In the genomic region with DNA sequence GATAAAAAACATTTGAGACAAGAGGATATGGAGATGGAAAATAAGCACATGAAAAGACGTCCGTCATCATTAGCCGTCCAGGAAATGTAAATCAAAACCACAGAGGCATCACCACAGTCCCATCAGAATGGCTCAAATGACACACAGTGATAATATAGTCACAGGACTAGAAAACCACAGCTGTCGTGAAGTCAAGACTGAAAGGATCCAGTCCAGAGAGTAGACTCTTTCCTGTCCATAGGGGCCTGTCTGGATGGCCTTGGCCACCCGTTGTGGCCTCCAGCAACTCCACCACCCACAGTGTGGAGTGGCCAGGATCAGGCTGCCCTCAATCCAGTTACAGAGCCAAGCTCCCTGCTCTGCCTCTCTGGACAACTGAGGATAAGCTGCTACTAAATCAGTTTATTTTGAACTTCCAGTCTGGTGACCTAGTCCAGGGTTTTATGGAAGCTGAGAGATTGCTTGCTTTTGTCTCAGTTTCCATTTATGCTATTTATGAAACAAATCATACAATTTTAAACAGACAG, we compare ENCODE assay signal across 9 cellular contexts.
A peak's percentile ranks its signal among the peaks of the same experiment; 100 is the strongest.
DNase-seq lines count a peak whose midpoint lies in the region; ATAC-seq and TF ChIP-seq lines count a peak whose summit lies in the region.
"Had no signal": no experiment of that assay in that cellular context is flagged by ENCODE, and none has a peak within 500 bp of the region (broad histone marks: within the 10 kb centered on the region; RNA-seq: fewer than 3 reads in every experiment).

No MANE protein-coding gene starts in this region.

- H3K27ac ChIP-seq in upper lobe of right lung: no peak overlapping the region
- H3K27ac ChIP-seq: 22Rv1 had no signal

- H3K4me1 ChIP-seq in upper lobe of right lung: no peaks in the 10 kb centered on the region

- H3K36me3 ChIP-seq in upper lobe of right lung: no peaks in the 10 kb centered on the region

- TF ChIP-seq POLR2A in NB4 (IDR thresholded peaks at IDR 0.05; ENCODE audit: extremely low read depth, insufficient read length): no peak

- H3K9me3 ChIP-seq in upper lobe of right lung: no peaks in the 10 kb centered on the region

- ATAC-seq in HG02588 (IDR thresholded peaks at IDR 0.05; ENCODE audit: unreplicated experiment) (peak; percentile 92), upper lobe of right lung (no peak)

- H3K4me3 ChIP-seq in NB4 (ENCODE audit: low read depth, low read length) (no peak overlapping the region), upper lobe of right lung (no peak overlapping the region)

- intact Hi-C loops in upper lobe of right lung (cut with DNase I): no loop called here

- no peaks in the 10 kb centered on the region for H3K27me3 ChIP-seq in upper lobe of right lung

- DNase-seq in DMS153 (lab: John Stamatoyannopoulos, UW) (peak; percentile 53), DMS153 treated with DMSO at 0.1 percent for 48 hours (lab: John Stamatoyannopoulos, UW; ENCODE audit: unreplicated experiment) (no peak), NB4 (ENCODE audit: low read depth) (peak; percentile 47), mesenteric fat pad (ENCODE audit: low spot score) (peak; percentile 20), EL (no peak), upper lobe of right lung (no peak)
- no peak for DNase-seq in effector CD4-positive, alpha-beta T cell

- TF ChIP-seq CTCF in NB4 (IDR thresholded peaks at IDR 0.05; ENCODE audit: low read depth, low read length): no peak
- TF ChIP-seq CTCF in upper lobe of right lung (IDR thresholded peaks at IDR 0.05): no peak

Comparison
In these comparisons a context has a peak if more than half of its experiments do, and no peak if none do; other contexts are left out.
1. DNase-seq: peak in DMS153 (single experiment), NB4 (single experiment) and mesenteric fat pad (single experiment); none in DMS153 treated with DMSO at 0.1 percent for 48 hours (single experiment), effector CD4-positive, alpha-beta T cell (single experiment), EL (single experiment) and upper lobe of right lung (single experiment).